22 cellular contexts compared by ENCODE assay signal in genomic region chr1:215140135-215140534, GRCh38. TPM values are rescaled to one million over a fixed set of nuclear protein-coding genes. Genes with fewer than 3 reads are reported as not detected.
A peak's percentile ranks its signal among the peaks of the same experiment; 100 is the strongest.
DNase-seq lines count a peak whose midpoint lies in the region; ATAC-seq, FAIRE-seq and TF ChIP-seq lines count a peak whose summit lies in the region.
"Had no signal": no experiment of that assay in that cellular context is flagged by ENCODE, and none has a peak within 500 bp of the region (broad histone marks: within the 10 kb centered on the region; RNA-seq: fewer than 3 reads in every experiment).

No MANE protein-coding gene starts in this region.

- ATAC-seq in SK-N-SH treated with all-trans-retinoic acid at 6 μM for 48 hours (no peak), HG03442 (IDR thresholded peaks at IDR 0.05; ENCODE audit: unreplicated experiment) (no peak)
- ATAC-seq: K562 had no signal

- FAIRE-seq in bronchial epithelial cell (lab: Jason Lieb, UNC) = no peak
- FAIRE-seq: GM19239, H1, K562 had no signal

- H2AFZ ChIP-seq in SK-N-SH (ENCODE audit: low read depth) = no peak overlapping the region

- no peaks in the 10 kb centered on the region; the same call in 1 of the 2 replicates for H3K79me2 ChIP-seq in SK-N-SH (ENCODE audit: insufficient read depth)

- no peaks in the 10 kb centered on the region for H3F3A ChIP-seq in SK-N-SH (replicated peaks; ENCODE audit: insufficient read depth)

- no peak for DNase-seq in SK-N-SH
- peak; percentile 34 for DNase-seq in NCI-H774 (lab: John Stamatoyannopoulos, UW)
- peak; percentile 48 for DNase-seq in bronchial epithelial cell (ENCODE audit: low read depth)
- DNase-seq in activated effector memory CD4-positive, alpha-beta T cell treated with Interleukin-2 at 50 U/mL for 16 hours = no peak
- no peak for DNase-seq in NCI-H226
- DNase-seq: 8988T; CD4-positive, alpha-beta memory T cell; DMS153; GF-D8; MV-4-11; NCI-H1105 treated with DMSO at 0.1 percent for 48 hours; NCI-H2029 treated with DMSO at 0.1 percent for 48 hours; NCI-H446; NCI-H526; OCI-M1 had no signal

- WGBS in SK-N-SH (ENCODE audit: low lambda C conversion rate) = 63% methylated on average over 1 of the region's 1 CpG

- TF ChIP-seq CTCF in SK-N-SH (IDR thresholded peaks at IDR 0.05) = no peak
- TF ChIP-seq CTCF in bronchial epithelial cell (IDR thresholded peaks at IDR 0.05; ENCODE audit: insufficient read depth, low read length, severe bottlenecking) = no peak

- POLR2A ChIA-PET in SK-N-SH (lab: Yijun Ruan, JAX) = no interaction called here

- H3K27ac ChIP-seq in SK-N-SH (ENCODE audit: low read depth in 2 of 2, low read length in 1 of 2) = no peak overlapping the region
- H3K27ac ChIP-seq: BLaER1 treated with 17β-estradiol and CSF1 and Interleukin-3, amounts not matched to agents 10 nM and 100 nM had no signal

- H3K9ac ChIP-seq in SK-N-SH = no peak overlapping the region
- H3K9ac ChIP-seq: BLaER1 treated with 17β-estradiol and CSF1 and Interleukin-3, amounts not matched to agents 10 nM and 100 nM had no signal

- TF ChIP-seq EP300 in SK-N-SH (IDR thresholded peaks at IDR 0.05; ENCODE audit: borderline replicate concordance in 1 of 2, low read depth in 1 of 2, low read length in 1 of 2) = no peak

- CTCF ChIA-PET in SK-N-SH (lab: Yijun Ruan, JAX) = no interaction called here

- no peaks in the 10 kb centered on the region for H3K27me3 ChIP-seq in SK-N-SH (ENCODE audit: insufficient read depth)
- no peaks in the 10 kb centered on the region for H3K27me3 ChIP-seq in bronchial epithelial cell (ENCODE audit: control insufficient read depth, insufficient read depth, low read length)
- H3K27me3 ChIP-seq: BLaER1 treated with 17β-estradiol and CSF1 and Interleukin-3, amounts not matched to agents 10 nM and 100 nM had no signal

- peaks cover 17% of the 10 kb centered on the region for H3K9me3 ChIP-seq in SK-N-SH

- H3K36me3 ChIP-seq in SK-N-SH (replicated peaks in 1 of 2; ENCODE audit: control insufficient read depth in 1 of 2, insufficient read depth in 2 of 2, low read length in 1 of 2) = peaks cover 0 to 8% of the 10 kb centered on the region in 2 experiments
- H3K36me3 ChIP-seq in bronchial epithelial cell (ENCODE audit: control insufficient read depth, insufficient read depth, low read length) = no peaks in the 10 kb centered on the region
- H3K36me3 ChIP-seq: BLaER1 treated with 17β-estradiol and CSF1 and Interleukin-3, amounts not matched to agents 10 nM and 100 nM had no signal

- no peaks in the 10 kb centered on the region for H3K4me1 ChIP-seq in SK-N-SH (ENCODE audit: control insufficient read depth in 1 of 2, insufficient read depth in 2 of 2, low read depth in 1 of 2, low read length in 1 of 2)
- H3K4me1 ChIP-seq: BLaER1 treated with 17β-estradiol and CSF1 and Interleukin-3, amounts not matched to agents 10 nM and 100 nM had no signal

- no peak overlapping the region for H3K4me3 ChIP-seq in SK-N-SH (ENCODE audit: low read depth in 2 of 2, low read length in 1 of 2)
- no peak overlapping the region for H3K4me3 ChIP-seq in bronchial epithelial cell (ENCODE audit: low read depth, low read length)
- H3K4me3 ChIP-seq: BLaER1 treated with 17β-estradiol and CSF1 and Interleukin-3, amounts not matched to agents 10 nM and 100 nM; K562 had no signal

- no peak overlapping the region for H3K4me2 ChIP-seq in SK-N-SH
- H3K4me2 ChIP-seq: BLaER1 treated with 17β-estradiol and CSF1 and Interleukin-3, amounts not matched to agents 10 nM and 100 nM had no signal

- TF ChIP-seq RAD21 in SK-N-SH (IDR thresholded peaks at IDR 0.05; ENCODE audit: low read length) = no peak

- no peaks in the 10 kb centered on the region for H3K9me2 ChIP-seq in SK-N-SH

- H4K20me1 ChIP-seq in SK-N-SH (ENCODE audit: insufficient read depth) = no peaks in the 10 kb centered on the region
- H4K20me1 ChIP-seq: BLaER1 treated with 17β-estradiol and CSF1 and Interleukin-3, amounts not matched to agents 10 nM and 100 nM had no signal

TF ChIP-seq in SK-N-SH, 30 proteins besides CTCF, POLR2A, EP300 and RAD21:
- TF ChIP-seq PBX3 (IDR thresholded peaks at IDR 0.05) = peak; percentile 22; the same call in 1 of the 2 replicates
- no peak for TF ChIP-seq MEF2A (IDR thresholded peaks at IDR 0.05; ENCODE audit: borderline replicate concordance, low read depth)
- no peak for TF ChIP-seq SMC3 (IDR thresholded peaks at IDR 0.05; ENCODE audit: low read depth, low read length)
- no peak for TF ChIP-seq FOXJ3 (CRISPR knock-in tag; IDR thresholded peaks at IDR 0.05)
- no peak for TF ChIP-seq YY1 (IDR thresholded peaks at IDR 0.05; ENCODE audit: low read depth)

TF ChIP-seq in SK-N-SH treated with all-trans-retinoic acid at 6 μM for 48 hours, 23 proteins besides CTCF, POLR2A, EP300 and RAD21:
- TF ChIP-seq GLIS3 (CRISPR knock-in tag; IDR thresholded peaks at IDR 0.05) (no peak), ZNF565 (CRISPR knock-in tag; conservative IDR thresholded peaks at IDR 0.05; ENCODE audit: low read depth) (no peak), PPARA (CRISPR knock-in tag; IDR thresholded peaks at IDR 0.05; ENCODE audit: borderline replicate concordance) (no peak), SNAI2 (CRISPR knock-in tag; IDR thresholded peaks at IDR 0.05) (no peak), CSRNP3 (CRISPR knock-in tag; IDR thresholded peaks at IDR 0.05) (no peak)
TF ChIP-seq in SK-N-SH treated with all-trans-retinoic acid at 6 μM for 48 hours: peak in this region for 0.

RNA-seq across cellular contexts. Expression of gene KCNK2, which starts 57.6 kb away (rescaled TPM):
- 12.2 and 16.2 TPM in 2 replicates for polyA plus RNA-seq in SK-N-SH (2012; rRNA removed)
- polyA plus RNA-seq in SK-N-SH (2012; cell fraction: cytosol; rRNA removed) = 18.1 and 18.3 TPM in 2 replicates
- polyA plus RNA-seq in SK-N-SH (2012; cell fraction: nucleus; rRNA removed) = 5.1 and 9.6 TPM in 2 replicates
- total RNA-seq in bronchial epithelial cell = 1.3 TPM in 1 of 2 replicates, not detected in the other
- total RNA-seq: CD4-positive, alpha-beta memory T cell; T-helper 1 cell treated with Interleukin-12 subunit alpha and Interleukin-12 subunit beta and Interleukin-4 antibody, amounts not matched to agents 30 ng/mL and 1 ng/mL, for 36 hours had no signal
- polyA plus RNA-seq: CD4-positive, alpha-beta memory T cell had no signal

Comparison
In these comparisons a context has a peak if more than half of its experiments do, and no peak if none do; other contexts are left out.
1. DNase-seq: peak in NCI-H774 (single experiment) and bronchial epithelial cell (single experiment); none in SK-N-SH (single experiment), activated effector memory CD4-positive, alpha-beta T cell treated with Interleukin-2 at 50 U/mL for 16 hours (single experiment) and NCI-H226 (single experiment).